ENCODE assay signal across 25 cellular contexts in the genomic region with DNA sequence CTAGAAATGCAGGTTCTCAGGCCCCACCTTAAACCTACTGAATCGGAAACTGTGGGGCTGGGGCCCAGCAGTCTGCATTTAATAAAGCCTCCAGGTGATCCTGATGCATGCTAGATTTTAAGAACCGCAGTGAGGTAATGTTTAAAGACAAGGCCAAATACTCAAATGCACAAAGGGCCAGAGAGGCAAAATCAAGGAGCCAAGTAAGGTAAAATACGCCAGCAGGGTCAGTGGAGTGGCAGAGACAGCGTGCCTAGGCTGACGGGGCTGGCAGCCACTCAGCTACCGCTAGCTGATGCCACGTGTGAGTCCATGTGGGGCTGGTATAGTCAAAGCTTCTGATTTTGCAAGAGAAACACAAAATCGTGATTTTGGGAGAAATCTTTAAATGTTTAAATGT.
DNase-seq lines count a peak whose midpoint lies in the region; ATAC-seq and TF ChIP-seq lines count a peak whose summit lies in the region.
"Had no signal": no experiment of that assay in that cellular context is flagged by ENCODE, and none has a peak within 500 bp of the region (broad histone marks: within the 10 kb centered on the region; RNA-seq: fewer than 3 reads in every experiment).

No MANE protein-coding gene starts in this region.

- H3K79me1 ChIP-seq in trophoblast cell (ENCODE audit: low read length): peaks cover 12% of the 10 kb centered on the region

- no peak overlapping the region for H3K9ac ChIP-seq in trophoblast cell (ENCODE audit: low read length)
- H3K9ac ChIP-seq: KMS-11, SK-N-SH had no signal

- no peak overlapping the region for H3K4me2 ChIP-seq in trophoblast cell (ENCODE audit: low read length)
- H3K4me2 ChIP-seq: KMS-11, SK-N-SH had no signal

- POLR2A ChIA-PET in CD4-positive, alpha-beta memory T cell (lab: Charles Lee; ENCODE audit: partially characterized antibody): no interaction called here

- no CpG with 5 or more reads among the region's 8 CpGs for WGBS in trophoblast cell (ENCODE audit: extremely low coverage, insufficient coverage, insufficient read length)

- H3K27ac ChIP-seq in trophoblast cell (ENCODE audit: low read depth, low read length): no peak overlapping the region
- no peak overlapping the region for H3K27ac ChIP-seq in CD4-positive, alpha-beta memory T cell (ENCODE audit: low read depth, low read length)
- H3K27ac ChIP-seq: C4-2B, HL-60, KMS-11 had no signal

- no peaks in the 10 kb centered on the region for H3K9me3 ChIP-seq in trophoblast cell (ENCODE audit: insufficient read depth, low read depth, low read length)
- no peaks in the 10 kb centered on the region for H3K9me3 ChIP-seq in BE2C
- no peaks in the 10 kb centered on the region for H3K9me3 ChIP-seq in CD4-positive, alpha-beta memory T cell (ENCODE audit: control insufficient read depth in 1 of 2, low read length in 2 of 2)
- H3K9me3 ChIP-seq: SK-N-SH had no signal

- peak overlapping the region; percentile 56 for H3K27ac Mint-ChIP-seq in dendritic cell treated with granulocyte-macrophage colony-stimulating factor and Interleukin-4, amounts not matched to agents 40 ng/mL and 50 ng/mL, for 4 days
- no peak overlapping the region for H3K27ac Mint-ChIP-seq in CD4-positive, alpha-beta memory T cell
- H3K27ac Mint-ChIP-seq in HFFc6: no peak overlapping the region
- H3K27ac Mint-ChIP-seq: CD8-positive, alpha-beta memory T cell; IgD-negative memory B cell had no signal

- intact Hi-C loops in dendritic cell treated with granulocyte-macrophage colony-stimulating factor and Interleukin-4, amounts not matched to agents 40 ng/mL and 50 ng/mL, for 4 days (cut with micrococcal nuclease): no loop called here
- intact Hi-C loops in CD4-positive, alpha-beta memory T cell (cut with micrococcal nuclease): no loop called here

- H3K79me2 ChIP-seq in trophoblast cell (ENCODE audit: control insufficient read depth, insufficient read depth, low read length, poor library complexity): peaks cover 1% of the 10 kb centered on the region

- H4K12ac ChIP-seq in trophoblast cell (ENCODE audit: low read depth, low read length): no peak overlapping the region

- peaks cover 18% of the 10 kb centered on the region for H3K4me1 Mint-ChIP-seq in dendritic cell treated with granulocyte-macrophage colony-stimulating factor and Interleukin-4, amounts not matched to agents 40 ng/mL and 50 ng/mL, for 4 days (ENCODE audit: low read depth)
- no peaks in the 10 kb centered on the region for H3K4me1 Mint-ChIP-seq in CD4-positive, alpha-beta memory T cell
- H3K4me1 Mint-ChIP-seq in HFFc6 (ENCODE audit: low read depth): no peaks in the 10 kb centered on the region
- H3K4me1 Mint-ChIP-seq: CD8-positive, alpha-beta memory T cell; IgD-negative memory B cell had no signal

- no peak overlapping the region for H3K18ac ChIP-seq in trophoblast cell (ENCODE audit: low read length)

- H3K27me3 ChIP-seq in trophoblast cell (ENCODE audit: insufficient read depth, low read length) (no peaks in the 10 kb centered on the region), BE2C (no peaks in the 10 kb centered on the region)
- H3K27me3 ChIP-seq in CD4-positive, alpha-beta memory T cell (ENCODE audit: insufficient read depth, low read length): no peaks in the 10 kb centered on the region

- no peaks in the 10 kb centered on the region for H3K9me3 Mint-ChIP-seq in dendritic cell treated with granulocyte-macrophage colony-stimulating factor and Interleukin-4, amounts not matched to agents 40 ng/mL and 50 ng/mL, for 4 days
- H3K9me3 Mint-ChIP-seq in CD4-positive, alpha-beta memory T cell: peaks cover 0 to 2% (median 0%) of the 10 kb centered on the region in 8 donors
- no peaks in the 10 kb centered on the region for H3K9me3 Mint-ChIP-seq in HFFc6
- H3K9me3 Mint-ChIP-seq: CD8-positive, alpha-beta memory T cell; IgD-negative memory B cell had no signal

- H3K4me1 ChIP-seq in trophoblast cell (ENCODE audit: control insufficient read depth in 1 of 2, insufficient read depth in 2 of 2, low read length in 2 of 2) (peaks cover 18 to 20% of the 10 kb centered on the region in 2 experiments), BE2C (no peaks in the 10 kb centered on the region)
- H3K4me1 ChIP-seq in CD4-positive, alpha-beta memory T cell (ENCODE audit: insufficient read depth, low read length): no peaks in the 10 kb centered on the region

- H3K27me3 Mint-ChIP-seq in dendritic cell treated with granulocyte-macrophage colony-stimulating factor and Interleukin-4, amounts not matched to agents 40 ng/mL and 50 ng/mL, for 4 days: no peaks in the 10 kb centered on the region
- peaks cover 0 to 4% of the 10 kb centered on the region in 2 donors for H3K27me3 Mint-ChIP-seq in CD4-positive, alpha-beta memory T cell
- H3K27me3 Mint-ChIP-seq in HFFc6 (ENCODE audit: insufficient read depth): peaks cover 33% of the 10 kb centered on the region
- H3K27me3 Mint-ChIP-seq: IgD-negative memory B cell had no signal

- no peak overlapping the region for H2AFZ ChIP-seq in trophoblast cell (ENCODE audit: insufficient read depth, low read length, poor library complexity)

- H4K8ac ChIP-seq in trophoblast cell (ENCODE audit: low read depth, low read length): no peak overlapping the region

- H3K36me3 ChIP-seq in trophoblast cell (ENCODE audit: control insufficient read depth in 1 of 2, insufficient read depth in 2 of 2, low read length in 2 of 2) (no peaks in the 10 kb centered on the region), BE2C (no peaks in the 10 kb centered on the region)
- no peaks in the 10 kb centered on the region for H3K36me3 ChIP-seq in CD4-positive, alpha-beta memory T cell (ENCODE audit: insufficient read depth, low read length)

- TF ChIP-seq CTCF in BE2C (IDR thresholded peaks at IDR 0.05; ENCODE audit: low read depth, low read length): no peak
- no peak for TF ChIP-seq CTCF in HFFc6 (IDR thresholded peaks at IDR 0.05)

- no peak for ATAC-seq in left lobe of liver
- ATAC-seq: HCT116 had no signal

- H3K36me3 Mint-ChIP-seq in dendritic cell treated with granulocyte-macrophage colony-stimulating factor and Interleukin-4, amounts not matched to agents 40 ng/mL and 50 ng/mL, for 4 days (ENCODE audit: low read depth): no peaks in the 10 kb centered on the region
- H3K36me3 Mint-ChIP-seq in CD4-positive, alpha-beta memory T cell: no peaks in the 10 kb centered on the region
- no peaks in the 10 kb centered on the region for H3K36me3 Mint-ChIP-seq in HFFc6 (ENCODE audit: low read depth)
- H3K36me3 Mint-ChIP-seq: CD8-positive, alpha-beta memory T cell; IgD-negative memory B cell had no signal

- no peak overlapping the region for H2AK5ac ChIP-seq in trophoblast cell (ENCODE audit: low read length)

- H2BK120ac ChIP-seq in trophoblast cell (ENCODE audit: insufficient read depth, low read length, poor library complexity): no peak overlapping the region

- H3K4ac ChIP-seq in trophoblast cell (ENCODE audit: low read depth, low read length): no peak overlapping the region

- H2BK5ac ChIP-seq in trophoblast cell (ENCODE audit: low read depth, low read length, poor library complexity): no peak overlapping the region

- H3K4me3 ChIP-seq in trophoblast cell (ENCODE audit: low read depth, low read length) (no peak overlapping the region), BE2C (ENCODE audit: low read depth, low read length) (no peak overlapping the region)
- no peak overlapping the region for H3K4me3 ChIP-seq in CD4-positive, alpha-beta memory T cell (ENCODE audit: low read length in 2 of 2)
- H3K4me3 ChIP-seq: GM12878 had no signal

- peak overlapping the region; percentile 18 for H4K91ac ChIP-seq in trophoblast cell (ENCODE audit: low read depth, low read length)

- no peak overlapping the region for H3K4me3 Mint-ChIP-seq in dendritic cell treated with granulocyte-macrophage colony-stimulating factor and Interleukin-4, amounts not matched to agents 40 ng/mL and 50 ng/mL, for 4 days
- H3K4me3 Mint-ChIP-seq in CD4-positive, alpha-beta memory T cell: no peak overlapping the region
- H3K4me3 Mint-ChIP-seq in HFFc6: no peak overlapping the region
- H3K4me3 Mint-ChIP-seq: CD8-positive, alpha-beta memory T cell; IgD-negative memory B cell had no signal

- no peak overlapping the region for H3K23ac ChIP-seq in trophoblast cell (ENCODE audit: low read length)

- CTCF ChIA-PET in CD4-positive, alpha-beta memory T cell (lab: Charles Lee; ENCODE audit: partially characterized antibody): no interaction called here

- DNase-seq in left lobe of liver (ENCODE audit: low spot score) (peak; percentile 18), trophoblast cell (no peak), BE2C (no peak), NCI-H146 (lab: John Stamatoyannopoulos, UW) (no peak), HFFc6 (no peak)
- DNase-seq in CD4-positive, alpha-beta memory T cell: no peak
- DNase-seq: CD8-positive, alpha-beta memory T cell; DMS 273 treated with DMSO at 0.1 percent for 48 hours; DMS79; EL; GDM1; MM.1S; NCI-H1694; NCI-H2081 treated with DMSO at 0.1 percent for 48 hours; NCI-H2171; NCI-H226; NCI-H510A; SK-N-SH had no signal

- H2BK12ac ChIP-seq in trophoblast cell (ENCODE audit: low read length): peak overlapping the region; percentile 54

- H3K14ac ChIP-seq in trophoblast cell (ENCODE audit: low read length): no peak overlapping the region
